In genomic region chr15:59413577-59413976, GRCh38 we compare ENCODE assay signal across 17 cellular contexts. TPM values are rescaled to one million over a fixed set of nuclear protein-coding genes. Genes with fewer than 3 reads are reported as not detected.
DNase-seq lines count a peak whose midpoint lies in the region; ATAC-seq, FAIRE-seq and TF ChIP-seq lines count a peak whose summit lies in the region.
"Had no signal": no experiment of that assay in that cellular context is flagged by ENCODE, and none has a peak within 500 bp of the region (broad histone marks: within the 10 kb centered on the region; RNA-seq: fewer than 3 reads in every experiment).

No MANE protein-coding gene starts in this region.

- DNase-seq in GM12891 (ENCODE audit: insufficient read length, low spot score) (no peak), NCI-H526 treated with DMSO at 0.1 percent for 48 hours (lab: John Stamatoyannopoulos, UW) (no peak), NCI-H2227 treated with DMSO at 0.1 percent for 48 hours (lab: John Stamatoyannopoulos, UW) (no peak), upper lobe of left lung (no peak)
- peak; percentile 60 for DNase-seq in Jurkat, Clone E6-1 (ENCODE audit: low read depth, low spot score)
- no peak for DNase-seq in activated CD8-positive, alpha-beta T cell treated with anti-CD3 and anti-CD28 coated beads for 36 hours
- DNase-seq in stimulated activated effector memory CD8-positive, alpha-beta T cell treated with anti-CD3 and anti-CD28 coated beads, Interleukin-12 subunit alpha, Interleukin-12 subunit beta, amount 100 ng/mL, for 72 hours (ENCODE audit: low spot score in 2 of 2), result no peak
- DNase-seq: KBM-7, NCI-H1105, NCI-H187, NCI-H446 treated with DMSO at 0.1 percent for 48 hours, RPMI8226 had no signal

- TF ChIP-seq CTCF in activated CD8-positive, alpha-beta T cell treated with anti-CD3 and anti-CD28 coated beads for 36 hours (IDR thresholded peaks at IDR 0.05), result no peak
- no peak for TF ChIP-seq CTCF in upper lobe of left lung (IDR thresholded peaks at IDR 0.05)

- CTCF ChIA-PET in activated CD8-positive, alpha-beta T cell treated with anti-CD3 and anti-CD28 coated beads for 36 hours (lab: Charles Lee), result interaction anchor here (1.0 to 1.6 kb wide), 4 partner anchors 9 to 434 kb away, joined by 3 read pairs; no protein-coding TSS in a partner anchor

- H3K36me3 Mint-ChIP-seq in activated CD8-positive, alpha-beta T cell treated with anti-CD3 and anti-CD28 coated beads for 36 hours (ENCODE audit: low read depth), result no peaks in the 10 kb centered on the region
- H3K36me3 Mint-ChIP-seq in stimulated activated effector memory CD8-positive, alpha-beta T cell treated with anti-CD3 and anti-CD28 coated beads, Interleukin-12 subunit alpha, Interleukin-12 subunit beta, amount 100 ng/mL, for 72 hours, result no peaks in the 10 kb centered on the region
- H3K36me3 Mint-ChIP-seq: CD8-positive, alpha-beta memory T cell had no signal

- no peak overlapping the region for H3K4me3 Mint-ChIP-seq in activated CD8-positive, alpha-beta T cell treated with anti-CD3 and anti-CD28 coated beads for 36 hours
- no peak overlapping the region for H3K4me3 Mint-ChIP-seq in stimulated activated effector memory CD8-positive, alpha-beta T cell treated with anti-CD3 and anti-CD28 coated beads, Interleukin-12 subunit alpha, Interleukin-12 subunit beta, amount 100 ng/mL, for 72 hours

- peaks cover 32% of the 10 kb centered on the region for H3K4me1 Mint-ChIP-seq in activated CD8-positive, alpha-beta T cell treated with anti-CD3 and anti-CD28 coated beads for 36 hours (ENCODE audit: low read depth)
- peaks cover 27% of the 10 kb centered on the region for H3K4me1 Mint-ChIP-seq in stimulated activated effector memory CD8-positive, alpha-beta T cell treated with anti-CD3 and anti-CD28 coated beads, Interleukin-12 subunit alpha, Interleukin-12 subunit beta, amount 100 ng/mL, for 72 hours

- no peak for FAIRE-seq in GM12891 (lab: Jason Lieb, UNC)

- no peaks in the 10 kb centered on the region for H3K9me3 ChIP-seq in upper lobe of left lung
- H3K9me3 ChIP-seq: HAP-1, SJCRH30 had no signal

- ATAC-seq in activated CD8-positive, alpha-beta T cell treated with anti-CD3 and anti-CD28 coated beads for 36 hours, result peak; percentile 9
- ATAC-seq in stimulated activated effector memory CD8-positive, alpha-beta T cell treated with anti-CD3 and anti-CD28 coated beads, Interleukin-12 subunit alpha, Interleukin-12 subunit beta, amount 100 ng/mL, for 72 hours, result peak; percentile 6
- no peak for ATAC-seq in upper lobe of left lung (ENCODE audit: low FRiP score in 2 of 2)

- intact Hi-C loops in activated CD8-positive, alpha-beta T cell treated with anti-CD3 and anti-CD28 coated beads for 36 hours (cut with micrococcal nuclease), result no loop called here

- POLR2A ChIA-PET in activated CD8-positive, alpha-beta T cell treated with anti-CD3 and anti-CD28 coated beads for 36 hours (lab: Charles Lee), result interaction anchor here (0.6 kb wide), 1 partner anchor 658 kb away, joined by 5 read pairs; no protein-coding TSS in a partner anchor

- WGBS in upper lobe of left lung, 2 donors, result 36 to 68% methylated on average over 1 to 2 of the region's 2 CpGs

- peaks cover 35% of the 10 kb centered on the region for H3K27me3 Mint-ChIP-seq in activated CD8-positive, alpha-beta T cell treated with anti-CD3 and anti-CD28 coated beads for 36 hours

- H3K4me3 ChIP-seq in Jurkat, Clone E6-1 (ENCODE audit: low read length), result no peak overlapping the region
- no peak overlapping the region for H3K4me3 ChIP-seq in upper lobe of left lung
- H3K4me3 ChIP-seq: HAP-1 had no signal

- H3K27me3 ChIP-seq in upper lobe of left lung, result no peaks in the 10 kb centered on the region
- H3K27me3 ChIP-seq: SJCRH30 had no signal

- H3K36me3 ChIP-seq in upper lobe of left lung, result no peaks in the 10 kb centered on the region
- H3K36me3 ChIP-seq: HAP-1, SJCRH30 had no signal

- TF ChIP-seq POLR2A in GM12891 (IDR thresholded peaks at IDR 0.05; ENCODE audit: low read depth, low read length) (no peak), upper lobe of left lung (IDR thresholded peaks at IDR 0.05) (no peak)

- H3K9me3 Mint-ChIP-seq in activated CD8-positive, alpha-beta T cell treated with anti-CD3 and anti-CD28 coated beads for 36 hours, result no peaks in the 10 kb centered on the region
- no peaks in the 10 kb centered on the region for H3K9me3 Mint-ChIP-seq in stimulated activated effector memory CD8-positive, alpha-beta T cell treated with anti-CD3 and anti-CD28 coated beads, Interleukin-12 subunit alpha, Interleukin-12 subunit beta, amount 100 ng/mL, for 72 hours
- H3K9me3 Mint-ChIP-seq: CD8-positive, alpha-beta memory T cell had no signal

- no peak overlapping the region for H3K27ac ChIP-seq in upper lobe of left lung
- H3K27ac ChIP-seq: SJCRH30 had no signal

- H3K27ac Mint-ChIP-seq in activated CD8-positive, alpha-beta T cell treated with anti-CD3 and anti-CD28 coated beads for 36 hours, result no peak overlapping the region
- H3K27ac Mint-ChIP-seq in stimulated activated effector memory CD8-positive, alpha-beta T cell treated with anti-CD3 and anti-CD28 coated beads, Interleukin-12 subunit alpha, Interleukin-12 subunit beta, amount 100 ng/mL, for 72 hours, result no peak overlapping the region

- H3K4me1 ChIP-seq in upper lobe of left lung, result peaks cover 0 to 10% (median 8%) of the 10 kb centered on the region in 4 donors
- H3K4me1 ChIP-seq: HAP-1, SJCRH30 had no signal

- TF ChIP-seq EP300 in upper lobe of left lung (IDR thresholded peaks at IDR 0.05), result no peak

TF ChIP-seq in GM12891, 5 proteins besides CTCF, POLR2A, EP300 and RAD21:
- TF ChIP-seq POU2F2 (IDR thresholded peaks at IDR 0.05; ENCODE audit: low read depth, low read length) (no peak), SPI1 (IDR thresholded peaks at IDR 0.05; ENCODE audit: low read depth, low read length) (peak; percentile 53; the same call in 1 of the 2 replicates), TAF1 (IDR thresholded peaks at IDR 0.05; ENCODE audit: low read depth, low read length) (no peak)

RNA-seq across cellular contexts. Expression of gene FAM81A, which starts 24.4 kb away (rescaled TPM):
- 13.4 TPM for polyA plus RNA-seq in GM12891 (2012; ENCODE audit: low read depth, missing spikeins)
- polyA plus RNA-seq in Jurkat, Clone E6-1 (2012; ENCODE audit: insufficient read depth, insufficient read length), result 13.1 TPM
- 1 to 10 TPM; 1.2 to 1.5 TPM for total RNA-seq in activated CD8-positive, alpha-beta T cell treated with anti-CD3 and anti-CD28 coated beads for 36 hours
- 10 to 100 TPM in 1 of 6 donors, 1 to 10 TPM in 1, under 1 TPM in 3, not detected in 1; 0.11 to 10.8 (median 0.80) TPM for total RNA-seq in upper lobe of left lung
- polyA plus RNA-seq: AG04450; BJ; CD8-positive, alpha-beta memory T cell had no signal

RNA-seq across cellular contexts. Expression of gene MYO1E, which starts 40.9 kb away (rescaled TPM):
- polyA plus RNA-seq in GM12891 (2012; ENCODE audit: low read depth, missing spikeins), result 94.9 TPM
- 0.31 TPM for polyA plus RNA-seq in Jurkat, Clone E6-1 (2012; ENCODE audit: insufficient read depth, insufficient read length)
- 10 to 100 TPM; 20.3 to 22.7 TPM for total RNA-seq in activated CD8-positive, alpha-beta T cell treated with anti-CD3 and anti-CD28 coated beads for 36 hours
- 100 to 1,000 TPM in 2 of 6 donors, 10 to 100 TPM in 4; 39.7 to 161 (median 71.9) TPM for total RNA-seq in upper lobe of left lung

Comparison
In these comparisons a context has a peak if more than half of its experiments do, and no peak if none do; other contexts are left out.
1. ATAC-seq: peak in activated CD8-positive, alpha-beta T cell treated with anti-CD3 and anti-CD28 coated beads for 36 hours (single experiment) and stimulated activated effector memory CD8-positive, alpha-beta T cell treated with anti-CD3 and anti-CD28 coated beads, Interleukin-12 subunit alpha, Interleukin-12 subunit beta, amount 100 ng/mL, for 72 hours (single experiment); none in upper lobe of left lung (0 of 2).